1 cellular context compared by ENCODE assay signal in genomic region chr2:112092286-112093041, GRCh38.
TF ChIP-seq lines count a peak whose summit lies in the region.

No MANE protein-coding gene starts in this region.

TF ChIP-seq in HepG2, 621 proteins besides CTCF, POLR2A, EP300 and RAD21:
- TF ChIP-seq ZNF646 (CRISPR knock-in tag; IDR thresholded peaks at IDR 0.05) = no peak
- no peak for TF ChIP-seq FIP1L1 (IDR thresholded peaks at IDR 0.05; ENCODE audit: borderline replicate concordance, insufficient read depth, low read depth, low read length)
- no peak for TF ChIP-seq ZNF616 (CRISPR knock-in tag; IDR thresholded peaks at IDR 0.05; ENCODE audit: low read depth)
- no peak for TF ChIP-seq NFAT5 (CRISPR knock-in tag; IDR thresholded peaks at IDR 0.05)
- no peak for TF ChIP-seq MEF2D (CRISPR knock-in tag; IDR thresholded peaks at IDR 0.05)
- TF ChIP-seq NFRKB (IDR thresholded peaks at IDR 0.05) = no peak
- TF ChIP-seq ZNF276 (CRISPR knock-in tag; IDR thresholded peaks at IDR 0.05; ENCODE audit: low read depth) = no peak
- TF ChIP-seq GLI4 (CRISPR knock-in tag; IDR thresholded peaks at IDR 0.05; ENCODE audit: borderline replicate concordance) = no peak
- TF ChIP-seq KDM6A (CRISPR knock-in tag; IDR thresholded peaks at IDR 0.05; ENCODE audit: low read depth) = no peak
- no peak for TF ChIP-seq MTA1 (CRISPR knock-in tag; IDR thresholded peaks at IDR 0.05; ENCODE audit: borderline replicate concordance)
- TF ChIP-seq ZMAT3 (CRISPR knock-in tag; conservative IDR thresholded peaks at IDR 0.05) = no peak
- TF ChIP-seq ZNF546 (CRISPR knock-in tag; conservative IDR thresholded peaks at IDR 0.05) = no peak
- no peak for TF ChIP-seq HDAC6 (IDR thresholded peaks at IDR 0.05; ENCODE audit: low read depth, low read length)
- TF ChIP-seq ATF7 (IDR thresholded peaks at IDR 0.05) = no peak
- TF ChIP-seq ATF7 (CRISPR knock-in tag; IDR thresholded peaks at IDR 0.05) = no peak
TF ChIP-seq in HepG2: peak in this region for 0.
